14 cellular contexts compared by ENCODE assay signal in genomic region chr12:105921872-105922669, GRCh38.
DNase-seq lines count a peak whose midpoint lies in the region; TF ChIP-seq lines count a peak whose summit lies in the region.
"Had no signal": no experiment of that assay in that cellular context is flagged by ENCODE, and none has a peak within 500 bp of the region (broad histone marks: within the 10 kb centered on the region; RNA-seq: fewer than 3 reads in every experiment).

No MANE protein-coding gene starts in this region.

- no peaks in the 10 kb centered on the region for H3K36me3 ChIP-seq in thyroid gland
- H3K36me3 ChIP-seq: neutrophil, spleen had no signal

- TF ChIP-seq POLR2A in thyroid gland (IDR thresholded peaks at IDR 0.05): no peak

- no peak overlapping the region for H3K27ac ChIP-seq in thyroid gland
- H3K27ac ChIP-seq: coronary artery, neutrophil, PC-9, spleen had no signal

- intact Hi-C loops in thyroid gland (cut with DNase I): no loop called here

- H3K4me3 ChIP-seq in epithelial cell of esophagus (ENCODE audit: low read length): no peak overlapping the region
- H3K4me3 ChIP-seq in thyroid gland (replicated peaks in 1 of 3): no peak overlapping the region
- H3K4me3 ChIP-seq: coronary artery, PC-9, spleen had no signal

- no peaks in the 10 kb centered on the region for H3K9me3 ChIP-seq in thyroid gland
- H3K9me3 ChIP-seq: neutrophil, spleen had no signal

- TF ChIP-seq CTCF in epithelial cell of esophagus (IDR thresholded peaks at IDR 0.05; ENCODE audit: insufficient read depth, low read depth, low read length, missing control alignments) (no peak), thyroid gland (IDR thresholded peaks at IDR 0.05) (no peak)

- 85 to 92% methylated on average over 4 of the region's 4 CpGs for WGBS in thyroid gland, 2 donors

- H3K4me1 ChIP-seq in thyroid gland: no peaks in the 10 kb centered on the region
- H3K4me1 ChIP-seq: spleen had no signal

- DNase-seq in Ammon's horn (ENCODE audit: low spot score): peak; percentile 64
- peak; percentile 17 for DNase-seq in OCI-M1 (lab: John Stamatoyannopoulos, UW)
- DNase-seq in epithelial cell of esophagus (ENCODE audit: low read depth): peak; percentile 31
- DNase-seq in midbrain (lab: John Stamatoyannopoulos, UW): peak; percentile 49
- no peak for DNase-seq in activated CD4-positive, alpha-beta T cell treated with anti-CD3 and anti-CD28 coated beads for 4 hours
- DNase-seq in SHP77 (lab: John Stamatoyannopoulos, UW): no peak
- DNase-seq in thyroid gland: no peak
- no peak for DNase-seq in activated CD4-positive, alpha-beta T cell treated with anti-CD3 and anti-CD28 coated beads for 48 hours
- DNase-seq: activated naive CD8-positive, alpha-beta T cell treated with anti-CD3 and anti-CD28 coated beads for 36 hours; NCI-H1048; PC-9; spleen had no signal

- H3K27me3 ChIP-seq in thyroid gland: no peaks in the 10 kb centered on the region
- H3K27me3 ChIP-seq: neutrophil, spleen had no signal

Comparison
In these comparisons a context has a peak if more than half of its experiments do, and no peak if none do; other contexts are left out.
1. DNase-seq: peak in Ammon's horn (single experiment), OCI-M1 (single experiment), epithelial cell of esophagus (single experiment) and midbrain (single experiment); none in activated CD4-positive, alpha-beta T cell treated with anti-CD3 and anti-CD28 coated beads for 4 hours (0 of 2), SHP77 (0 of 2), thyroid gland (0 of 2) and activated CD4-positive, alpha-beta T cell treated with anti-CD3 and anti-CD28 coated beads for 48 hours (single experiment).